ENCODE assay signal across 18 cellular contexts in the genomic region with DNA sequence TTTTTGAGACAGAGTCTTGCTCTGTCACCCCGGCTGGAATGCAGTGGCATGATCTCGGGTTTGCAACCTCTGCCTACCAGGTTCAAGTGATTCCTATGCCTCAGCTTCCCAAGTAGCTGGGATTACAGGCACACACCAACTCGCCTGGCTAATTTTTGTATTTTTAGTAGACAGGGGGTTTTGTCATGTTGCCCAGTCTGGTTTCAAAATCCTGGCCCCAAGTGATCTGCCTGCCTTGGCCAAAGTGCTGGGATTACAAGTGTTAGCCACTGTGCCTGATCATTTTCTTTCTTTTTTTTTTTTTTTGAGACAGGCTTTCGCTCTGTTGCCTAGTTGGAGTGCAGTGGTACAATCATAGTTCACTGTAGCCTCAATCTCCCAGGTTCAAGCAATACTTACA. TPM values are rescaled to one million over a fixed set of nuclear protein-coding genes. Genes with fewer than 3 reads are reported as not detected.
A peak's percentile ranks its signal among the peaks of the same experiment; 100 is the strongest.
DNase-seq lines count a peak whose midpoint lies in the region; ATAC-seq and TF ChIP-seq lines count a peak whose summit lies in the region.
"Had no signal": no experiment of that assay in that cellular context is flagged by ENCODE, and none has a peak within 500 bp of the region (broad histone marks: within the 10 kb centered on the region; RNA-seq: fewer than 3 reads in every experiment).

No MANE protein-coding gene starts in this region.

- TF ChIP-seq POLR2A in heart left ventricle (IDR thresholded peaks at IDR 0.05) (no peak), thyroid gland (IDR thresholded peaks at IDR 0.05) (no peak)

- H3K4me1 ChIP-seq in heart left ventricle, result peaks cover 0 to 14% (median 8%) of the 10 kb centered on the region in 12 donors
- H3K4me1 ChIP-seq in thyroid gland, result peaks cover 7 to 13% of the 10 kb centered on the region in 2 donors

- intact Hi-C loops in left ventricle myocardium superior (cut with micrococcal nuclease) (no loop called here), heart left ventricle (cut with DNase I) (no loop called here), thyroid gland (cut with DNase I) (no loop called here)

- H3K27ac ChIP-seq in heart left ventricle (no peak overlapping the region), thyroid gland (no peak overlapping the region)
- H3K27ac ChIP-seq: C4-2B, HL-60 had no signal

- TF ChIP-seq CTCF in heart left ventricle (IDR thresholded peaks at IDR 0.05), result no peak
- no peak for TF ChIP-seq CTCF in thyroid gland (IDR thresholded peaks at IDR 0.05)

- no peaks in the 10 kb centered on the region for H3K27me3 ChIP-seq in heart left ventricle
- no peaks in the 10 kb centered on the region for H3K27me3 ChIP-seq in thyroid gland

- H3K36me3 ChIP-seq in heart left ventricle (peaks cover 0 to 90% (median 87%) of the 10 kb centered on the region in 9 donors), thyroid gland (peaks cover 0 to 3% of the 10 kb centered on the region in 2 donors)

- ATAC-seq in left ventricle myocardium superior (peak; percentile 17), heart left ventricle (no peak), left lobe of liver (peak; percentile 58)
- ATAC-seq: HCT116 had no signal

- WGBS in heart left ventricle, 4 donors, result 89 to 94% (median 91%) methylated on average over 4 of the region's 4 CpGs
- WGBS in thyroid gland, 2 donors, result 44 to 58% methylated on average over 4 of the region's 4 CpGs

- H3K4me3 ChIP-seq in heart left ventricle (no peak overlapping the region), thyroid gland (replicated peaks in 1 of 3) (no peak overlapping the region)

- DNase-seq in left ventricle myocardium superior (no peak), heart left ventricle (no peak), fibroblast of gingiva (ENCODE audit: low read depth) (peak; percentile 24), left lobe of liver (ENCODE audit: low spot score) (no peak), thyroid gland (peak; percentile 55 to 63), AML-193 (lab: John Stamatoyannopoulos, UW) (no peak), UCSD-AML1 (lab: John Stamatoyannopoulos, UW; ENCODE audit: unreplicated experiment) (no peak)
- DNase-seq: ACHN; CD4-positive, alpha-beta T cell; DMS153; DMS79; GDM1; GOT3; H7; HFFc6 had no signal

- no peaks in the 10 kb centered on the region for H3K9me3 ChIP-seq in heart left ventricle
- no peaks in the 10 kb centered on the region for H3K9me3 ChIP-seq in thyroid gland

RNA-seq across cellular contexts. Expression of gene ZMYM5, which starts 28.7 kb away (rescaled TPM):
- total RNA-seq in left ventricle myocardium superior, result 6.4 TPM
- total RNA-seq in heart left ventricle, result 10 to 100 TPM in 1 of 9 donors, 1 to 10 TPM in 8; 5.7 to 10.2 (median 7.5) TPM
- 1 to 10 TPM; 5.0 to 5.9 TPM for polyA plus RNA-seq in heart left ventricle
- total RNA-seq in left lobe of liver, result 4.0 TPM
- total RNA-seq in thyroid gland, result 10 to 100 TPM; 21.5 to 27.8 (median 24.7) TPM

RNA-seq across cellular contexts. Expression of gene PSPC1, which starts 52.0 kb away (rescaled TPM):
- total RNA-seq in left ventricle myocardium superior (27.6 TPM), heart left ventricle (10 to 100 TPM; 21.4 to 31.5 (median 26.3) TPM), left lobe of liver (11.2 TPM), thyroid gland (10 to 100 TPM; 75.1 to 90.8 (median 86.8) TPM)
- 10 to 100 TPM; 18.8 to 21.0 TPM for polyA plus RNA-seq in heart left ventricle

Comparison
In these comparisons a context has a peak if more than half of its experiments do, and no peak if none do; other contexts are left out.
1. ATAC-seq: peak in left ventricle myocardium superior (single experiment) and left lobe of liver (single experiment); none in heart left ventricle (0 of 4).
2. DNase-seq: peak in fibroblast of gingiva (single experiment) and thyroid gland (2 of 2); none in left ventricle myocardium superior (single experiment), heart left ventricle (0 of 5), left lobe of liver (single experiment), AML-193 (0 of 2) and UCSD-AML1 (single experiment).